In the genomic region with DNA sequence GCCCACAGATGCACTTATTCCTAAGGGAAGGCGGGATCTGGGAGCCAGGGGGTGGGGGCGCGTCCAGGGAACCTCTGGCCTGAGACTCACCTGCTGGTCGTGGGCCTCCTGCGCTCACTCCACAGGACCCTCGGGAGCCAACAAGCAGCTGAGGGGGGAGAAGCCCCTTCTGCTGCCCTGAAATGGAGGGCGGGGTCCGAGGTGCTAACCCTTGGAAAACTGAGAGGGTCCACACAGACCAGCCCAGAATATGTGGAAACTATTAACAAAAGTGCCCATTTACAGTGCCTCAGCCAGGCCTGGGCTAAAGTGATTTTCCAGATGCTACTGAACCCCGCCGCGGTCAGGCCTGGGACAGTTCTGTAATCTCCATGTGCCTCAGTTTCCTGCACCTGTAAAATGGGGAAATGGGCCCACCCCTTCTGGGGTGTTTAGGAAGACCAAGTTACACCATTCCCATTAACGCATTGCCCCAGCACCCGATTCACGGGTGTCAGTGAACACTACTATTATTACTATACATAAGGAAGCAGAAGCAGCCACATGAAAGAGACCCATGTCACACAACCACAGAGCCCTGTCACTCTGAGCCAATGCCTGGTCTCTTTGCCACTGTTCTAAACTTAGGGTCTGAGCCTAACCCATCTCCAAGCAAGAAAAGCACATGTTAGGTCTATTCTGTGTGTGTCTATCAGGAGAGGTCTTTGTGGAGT, we compare ENCODE assay signal across 12 cellular contexts. TPM values are rescaled to one million over a fixed set of nuclear protein-coding genes. Genes with fewer than 3 reads are reported as not detected.
DNase-seq lines count a peak whose midpoint lies in the region; ATAC-seq and TF ChIP-seq lines count a peak whose summit lies in the region.
"Had no signal": no experiment of that assay in that cellular context is flagged by ENCODE, and none has a peak within 500 bp of the region (broad histone marks: within the 10 kb centered on the region; RNA-seq: fewer than 3 reads in every experiment).

No MANE protein-coding gene starts in this region.

- TF ChIP-seq CTCF in astrocyte of the cerebellum (IDR thresholded peaks at IDR 0.05; ENCODE audit: low read depth, low read length, missing control alignments) (no peak), lower lobe of right lung (IDR thresholded peaks at IDR 0.05) (no peak), GM10266 (IDR thresholded peaks at IDR 0.05; ENCODE audit: control insufficient read depth, insufficient read depth, low read depth, missing control alignments) (no peak)

- H3K4me3 ChIP-seq in astrocyte of the cerebellum (ENCODE audit: low read depth, low read length), result peak overlapping the region; percentile 55
- H3K4me3 ChIP-seq in lower lobe of right lung, result peak overlapping the region; percentile 29
- peak overlapping the region in 3 of 5 donors; percentile 47 to 58 (median 56) for H3K4me3 ChIP-seq in subcutaneous abdominal adipose tissue (ENCODE audit: low read depth in 1 of 5, low read length in 5 of 5)

- no peak for ATAC-seq in lower lobe of right lung

- intact Hi-C loops in lower lobe of right lung (cut with DNase I), result no loop called here

- in situ Hi-C loops in astrocyte of the cerebellum (cut with HindIII; ENCODE audit: low sequenced_read_pairs), result no loop called here

- peaks cover 19% of the 10 kb centered on the region for H3K4me1 ChIP-seq in lower lobe of right lung
- H3K4me1 ChIP-seq in subcutaneous abdominal adipose tissue (ENCODE audit: control insufficient read depth in 5 of 5, insufficient read depth in 5 of 5, low read length in 5 of 5), result peaks cover 3 to 53% (median 48%) of the 10 kb centered on the region in 5 donors
- H3K4me1 ChIP-seq: HAP-1 had no signal

- H3K27me3 ChIP-seq in lower lobe of right lung (ENCODE audit: low read depth) (peaks cover 8% of the 10 kb centered on the region), subcutaneous abdominal adipose tissue (ENCODE audit: control insufficient read depth in 5 of 5, insufficient read depth in 4 of 5, low read length in 5 of 5) (no peaks in the 10 kb centered on the region)

- H3K9ac ChIP-seq in subcutaneous abdominal adipose tissue (ENCODE audit: low read length in 5 of 5), result peak overlapping the region in 1 of 5 donors; percentile 38

- H3K36me3 ChIP-seq in lower lobe of right lung (no peaks in the 10 kb centered on the region), subcutaneous abdominal adipose tissue (ENCODE audit: control insufficient read depth in 5 of 5, insufficient read depth in 5 of 5, low read length in 5 of 5) (no peaks in the 10 kb centered on the region)
- H3K36me3 ChIP-seq: HAP-1 had no signal

- H3K27ac ChIP-seq in lower lobe of right lung (peak overlapping the region; percentile 49), subcutaneous abdominal adipose tissue (ENCODE audit: low read depth, low read length) (no peak overlapping the region)
- H3K27ac ChIP-seq: HL-60 had no signal

- DNase-seq in activated CD8-positive, alpha-beta memory T cell treated with anti-CD3 and anti-CD28 coated beads for 24 hours, result peak; percentile 41
- no peak for DNase-seq in activated CD8-positive, alpha-beta memory T cell treated with anti-CD3 and anti-CD28 coated beads, Interleukin-2, amount 50 U/mL, for 4 hours
- DNase-seq in astrocyte of the cerebellum (ENCODE audit: low read depth), result no peak
- no peak for DNase-seq in lower lobe of right lung
- DNase-seq in GM19240 (ENCODE audit: insufficient read length, low spot score), result no peak
- no peak for DNase-seq in AG20443 (ENCODE audit: low spot score)
- no peak for DNase-seq in GM10266 (ENCODE audit: extremely low spot score)
- DNase-seq: ACHN had no signal

- H3K9me3 ChIP-seq in lower lobe of right lung (no peaks in the 10 kb centered on the region), subcutaneous abdominal adipose tissue (ENCODE audit: control insufficient read depth in 5 of 5, low read length in 5 of 5) (no peaks in the 10 kb centered on the region)
- H3K9me3 ChIP-seq: HAP-1 had no signal

RNA-seq across cellular contexts. Expression of gene VSTM4, which starts 0.6 kb away (rescaled TPM):
- total RNA-seq in lower lobe of right lung, result 18.7 TPM

RNA-seq across cellular contexts. Expression of gene FAM170B, which starts 17.9 kb away (rescaled TPM):
- not detected for total RNA-seq in lower lobe of right lung
- total RNA-seq: kidney epithelial cell had no signal
